ENCODE assay signal across 12 cellular contexts in genomic region chr2:101961287-101962242, GRCh38. TPM values are rescaled to one million over a fixed set of nuclear protein-coding genes. Genes with fewer than 3 reads are reported as not detected.
DNase-seq lines count a peak whose midpoint lies in the region; ATAC-seq and TF ChIP-seq lines count a peak whose summit lies in the region.
"Had no signal": no experiment of that assay in that cellular context is flagged by ENCODE, and none has a peak within 500 bp of the region (broad histone marks: within the 10 kb centered on the region; RNA-seq: fewer than 3 reads in every experiment).

No MANE protein-coding gene starts in this region.

- H2BK120ac ChIP-seq in H9 (ENCODE audit: low read depth, low read length, poor library complexity, severe bottlenecking) = no peak overlapping the region

- H3T11ph ChIP-seq in H9 (ENCODE audit: low read length) = no peak overlapping the region

- H3K9me3 ChIP-seq in right cardiac atrium (ENCODE audit: control insufficient read depth, low read length) = no peaks in the 10 kb centered on the region
- H3K9me3 ChIP-seq in psoas muscle = no peaks in the 10 kb centered on the region
- H3K9me3 ChIP-seq in H9 (ENCODE audit: control insufficient read depth, low read depth, low read length) = peaks cover 17% of the 10 kb centered on the region

- H2AK5ac ChIP-seq in H9 (ENCODE audit: insufficient read length, low read length) = no peak overlapping the region

- DNase-seq in EH (ENCODE audit: low read depth) (peak; percentile 57), astrocyte of the hippocampus (ENCODE audit: low read depth, low spot score) (peak; percentile 95), right cardiac atrium (peak; percentile 88 to 94 (median 93)), psoas muscle (peak; percentile 84 to 88), HT-29 (ENCODE audit: low spot score) (no peak), H9 (no peak)
- DNase-seq in stimulated activated CD4-positive, alpha-beta T cell treated with anti-CD3 and anti-CD28 coated beads, Interleukin-4, amount 100 ng/mL, for 24 hours = no peak
- DNase-seq: activated CD4-positive, alpha-beta T cell treated with anti-CD3 and anti-CD28 coated beads, Interleukin-2, amount 50 U/mL, for 48 hours; DMS 273 treated with DMSO at 0.1 percent for 48 hours; NCI-H1694 had no signal

- H3K4me1 Mint-ChIP-seq in H9 = peaks cover 9 to 10% of the 10 kb centered on the region in 2 experiments; a peak in 3 of 4 replicates

- peaks cover 15 to 18% of the 10 kb centered on the region in 2 experiments for H3K9me3 Mint-ChIP-seq in H9

- no peak overlapping the region for H2BK15ac ChIP-seq in H9 (ENCODE audit: low read depth, low read length)

- no peaks in the 10 kb centered on the region for H3K36me3 ChIP-seq in psoas muscle (ENCODE audit: insufficient read depth in 1 of 2, low read depth in 1 of 2)

- no peaks in the 10 kb centered on the region for H4K20me1 ChIP-seq in H9 (ENCODE audit: control insufficient read depth, insufficient read depth, insufficient read length)

- no peaks in the 10 kb centered on the region for H3K79me2 ChIP-seq in H9 (ENCODE audit: insufficient read depth, low read length)

- H3K79me1 ChIP-seq in H9 (ENCODE audit: insufficient read depth, low read depth, low read length, poor library complexity, severe bottlenecking) = no peaks in the 10 kb centered on the region

- H3K56ac ChIP-seq in H9 (ENCODE audit: insufficient read length, low read depth, low read length) = no peak overlapping the region

- H2BK5ac ChIP-seq in H9 (ENCODE audit: insufficient read length, low read length) = no peak overlapping the region

- peaks cover 7% of the 10 kb centered on the region for H3K4me1 ChIP-seq in right cardiac atrium (ENCODE audit: control insufficient read depth, insufficient read depth, low read length)
- no peaks in the 10 kb centered on the region for H3K4me1 ChIP-seq in psoas muscle
- H3K4me1 ChIP-seq in H9 (ENCODE audit: insufficient read depth, low read length) = no peaks in the 10 kb centered on the region

- no peak overlapping the region for H4K8ac ChIP-seq in H9 (replicated peaks; ENCODE audit: insufficient read length, low read depth, low read length)

- no peak overlapping the region for H3K9ac ChIP-seq in H9 (ENCODE audit: extremely low read depth, insufficient read length, low read length)

- no peak overlapping the region for H2BK20ac ChIP-seq in H9 (ENCODE audit: low read depth, low read length, poor library complexity, severe bottlenecking)

- peaks cover 2% of the 10 kb centered on the region for H3K27me3 Mint-ChIP-seq in H9 (ENCODE audit: low read depth)

- no peak overlapping the region for H2AFZ ChIP-seq in H9 (ENCODE audit: low read length)

- H3K4me2 ChIP-seq in H9 (ENCODE audit: insufficient read depth, insufficient read length, low read length) = no peak overlapping the region

- peaks cover 0 to 14% (median 2%) of the 10 kb centered on the region in 3 experiments; a peak in 5 of 7 replicates for H3K36me3 Mint-ChIP-seq in H9 (ENCODE audit: insufficient read depth in 1 of 3, low read depth in 3 of 3)

- H3K14ac ChIP-seq in H9 (ENCODE audit: insufficient read depth, low read length) = no peak overlapping the region; the same call in 1 of the 2 replicates

- ATAC-seq in right cardiac atrium (peak; percentile 90 to 92), psoas muscle (peak; percentile 74 to 88 (median 86)), GM21576 (IDR thresholded peaks at IDR 0.05; ENCODE audit: unreplicated experiment) (no peak)

- H4K5ac ChIP-seq in H9 (ENCODE audit: insufficient read length, low read depth, low read length) = no peak overlapping the region

- TF ChIP-seq CTCF in psoas muscle (IDR thresholded peaks at IDR 0.05) (no peak), H9 (conservative IDR thresholded peaks at IDR 0.05) (no peak)

- H3K18ac ChIP-seq in H9 (ENCODE audit: insufficient read length, low read depth, low read length) = no peak overlapping the region

- 41% methylated on average over 12 of the region's 12 CpGs for WGBS in right cardiac atrium
- 40 to 56% (median 46%) methylated on average over 12 of the region's 12 CpGs for WGBS in psoas muscle, 3 donors
- WGBS in H9 (ENCODE audit: extremely low coverage, insufficient read length, low lambda C conversion rate) = no CpG with 5 or more reads among the region's 12 CpGs

- no peak overlapping the region for H3K4ac ChIP-seq in H9 (ENCODE audit: low read depth, low read length)

- H3K23ac ChIP-seq in H9 (ENCODE audit: insufficient read length, low read depth, low read length) = no peak overlapping the region

- intact Hi-C loops in right cardiac atrium (cut with DNase I) = no loop called here
- intact Hi-C loops in psoas muscle (cut with DNase I) = no loop called here

- no peaks in the 10 kb centered on the region for H3K23me2 ChIP-seq in H9 (ENCODE audit: insufficient read length, low read depth, low read length, poor library complexity, severe bottlenecking)

- H3K27me3 ChIP-seq in right cardiac atrium (ENCODE audit: control insufficient read depth, insufficient read depth) (no peaks in the 10 kb centered on the region), psoas muscle (ENCODE audit: insufficient read depth in 3 of 3, low read length in 2 of 3) (no peaks in the 10 kb centered on the region), H9 (ENCODE audit: insufficient read depth, low read length) (no peaks in the 10 kb centered on the region)

- no peak overlapping the region for H4K91ac ChIP-seq in H9 (ENCODE audit: insufficient read length, low read depth, low read length)

- no peak overlapping the region for H3K4me3 ChIP-seq in right cardiac atrium (ENCODE audit: low read length)
- no peak overlapping the region for H3K4me3 ChIP-seq in psoas muscle

- H3K27ac Mint-ChIP-seq in H9 = no peak overlapping the region; a peak in 1 of 7 replicates
- H3K27ac Mint-ChIP-seq: stimulated activated naive CD8-positive, alpha-beta T cell treated with anti-CD3 and anti-CD28 coated beads, Interleukin-15, Interleukin-2, amounts not matched to agents 100 ng/mL and 50 ng/mL, for 24 hours had no signal

- H3K27ac ChIP-seq in right cardiac atrium (ENCODE audit: low read length) (peak overlapping the region; percentile 66), psoas muscle (peak overlapping the region; percentile 19), H9 (ENCODE audit: insufficient read length, low read depth, low read length) (no peak overlapping the region)

- H3K4me3 Mint-ChIP-seq in H9 = no peak overlapping the region
- H3K4me3 Mint-ChIP-seq: stimulated activated naive CD8-positive, alpha-beta T cell treated with anti-CD3 and anti-CD28 coated beads, Interleukin-15, Interleukin-2, amounts not matched to agents 100 ng/mL and 50 ng/mL, for 24 hours had no signal

- no peak overlapping the region for H2BK12ac ChIP-seq in H9 (ENCODE audit: insufficient read length, low read depth, low read length)

RNA-seq across cellular contexts. Expression of gene IL1R2, which starts 30.2 kb away (rescaled TPM):
- 1 to 10 TPM in 3 of 4 donors, not detected in 1; 3.0 to 4.3 (median 3.9) TPM for total RNA-seq in right cardiac atrium
- 1.9 TPM for polyA plus RNA-seq in right cardiac atrium
- 1 to 10 TPM in 2 of 4 donors, under 1 TPM in 2; 0.41 to 3.1 (median 1.6) TPM for total RNA-seq in psoas muscle
- 1 to 10 TPM in 2 of 3 donors, under 1 TPM in 1; 0.86 to 3.4 (median 1.3) TPM for polyA plus RNA-seq in psoas muscle
- total RNA-seq in HT-29 (2014; rRNA removed; shearing (Covaris generic)) = 3.9 and 6.6 TPM in 2 replicates
- total RNA-seq in H9 (2021) = not detected in 2 replicates

Comparison
In these comparisons a context has a peak if more than half of its experiments do, and no peak if none do; other contexts are left out.
1. DNase-seq: peak in EH (single experiment), astrocyte of the hippocampus (single experiment), right cardiac atrium (3 of 3) and psoas muscle (2 of 2); none in HT-29 (single experiment), H9 (single experiment) and stimulated activated CD4-positive, alpha-beta T cell treated with anti-CD3 and anti-CD28 coated beads, Interleukin-4, amount 100 ng/mL, for 24 hours (single experiment).